Comparison of ENCODE assay signal across 23 cellular contexts in genomic region chr12:115828151-115828550, GRCh38.
"Had no signal": no experiment of that assay in that cellular context is flagged by ENCODE, and none has a peak within 500 bp of the region (broad histone marks: within the 10 kb centered on the region; RNA-seq: fewer than 3 reads in every experiment).

No MANE protein-coding gene starts in this region.

- H3K27me3 ChIP-seq: gastrocnemius medialis, heart right ventricle, left lung had no signal

- H3K9me3 ChIP-seq: gastrocnemius medialis, lower lobe of right lung had no signal

- H3K27ac ChIP-seq: coronary artery, dorsolateral prefrontal cortex, epithelial cell of prostate, esophagus squamous epithelium, gastrocnemius medialis, heart right ventricle, left lung, lower lobe of right lung had no signal

- H3K4me3 ChIP-seq: coronary artery, dorsolateral prefrontal cortex, esophagus squamous epithelium, gastrocnemius medialis, heart right ventricle, left lung, lower lobe of right lung, mucosa of descending colon had no signal

- H3K36me3 ChIP-seq: esophagus squamous epithelium, gastrocnemius medialis, heart right ventricle, left lung, lower lobe of right lung had no signal

- DNase-seq: dermis blood vessel endothelial cell; dorsolateral prefrontal cortex; effector CD4-positive, alpha-beta T cell; effector memory CD4-positive, alpha-beta T cell; erythroblast; esophagus squamous epithelium; foreskin fibroblast; foreskin melanocyte; gastrocnemius medialis; glutamatergic neuron; head of caudate nucleus; heart right ventricle; hippocampal formation; left cardiac atrium; left lung; left ventricle myocardium superior; lower lobe of right lung; mesenchymal stem cell; mucosa of descending colon; naive B cell had no signal

- ATAC-seq: esophagus mucosa, gastrocnemius medialis, heart right ventricle, left lung, lower lobe of right lung, mucosa of descending colon had no signal

- H3K4me1 ChIP-seq: esophagus squamous epithelium, gastrocnemius medialis, heart right ventricle, left lung, lower lobe of right lung had no signal
